Comparison of ENCODE assay signal across 1 cellular context in the genomic region with DNA sequence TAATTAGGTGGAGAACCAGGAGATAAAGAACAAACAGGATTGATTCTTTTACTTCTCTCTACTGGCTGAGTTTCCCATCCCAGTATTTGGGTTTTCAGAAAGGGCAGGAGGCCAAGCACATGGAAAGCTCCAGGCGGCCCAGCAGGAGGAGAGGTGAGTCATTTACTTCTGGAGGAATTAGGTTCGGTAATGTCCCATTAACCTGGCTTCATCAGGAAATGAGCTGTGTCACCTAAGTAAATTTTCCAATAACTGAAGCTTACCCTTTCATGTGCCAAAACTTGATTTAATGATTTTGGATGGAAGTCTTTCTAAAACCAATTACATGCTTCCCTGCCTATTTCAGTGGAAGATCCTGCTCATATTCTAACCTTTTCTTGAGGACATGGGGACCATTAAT.
TF ChIP-seq lines count a peak whose summit lies in the region.

No MANE protein-coding gene starts in this region.

TF ChIP-seq in SK-N-SH, 30 proteins besides CTCF, POLR2A, EP300 and RAD21 (continued from another document):
- TF ChIP-seq FOSL2 (IDR thresholded peaks at IDR 0.05; ENCODE audit: borderline replicate concordance, low read depth), result peak; percentile 39; the same call in 1 of the 2 replicates
